Comparison of ENCODE assay signal across 1 cellular context in the genomic region with DNA sequence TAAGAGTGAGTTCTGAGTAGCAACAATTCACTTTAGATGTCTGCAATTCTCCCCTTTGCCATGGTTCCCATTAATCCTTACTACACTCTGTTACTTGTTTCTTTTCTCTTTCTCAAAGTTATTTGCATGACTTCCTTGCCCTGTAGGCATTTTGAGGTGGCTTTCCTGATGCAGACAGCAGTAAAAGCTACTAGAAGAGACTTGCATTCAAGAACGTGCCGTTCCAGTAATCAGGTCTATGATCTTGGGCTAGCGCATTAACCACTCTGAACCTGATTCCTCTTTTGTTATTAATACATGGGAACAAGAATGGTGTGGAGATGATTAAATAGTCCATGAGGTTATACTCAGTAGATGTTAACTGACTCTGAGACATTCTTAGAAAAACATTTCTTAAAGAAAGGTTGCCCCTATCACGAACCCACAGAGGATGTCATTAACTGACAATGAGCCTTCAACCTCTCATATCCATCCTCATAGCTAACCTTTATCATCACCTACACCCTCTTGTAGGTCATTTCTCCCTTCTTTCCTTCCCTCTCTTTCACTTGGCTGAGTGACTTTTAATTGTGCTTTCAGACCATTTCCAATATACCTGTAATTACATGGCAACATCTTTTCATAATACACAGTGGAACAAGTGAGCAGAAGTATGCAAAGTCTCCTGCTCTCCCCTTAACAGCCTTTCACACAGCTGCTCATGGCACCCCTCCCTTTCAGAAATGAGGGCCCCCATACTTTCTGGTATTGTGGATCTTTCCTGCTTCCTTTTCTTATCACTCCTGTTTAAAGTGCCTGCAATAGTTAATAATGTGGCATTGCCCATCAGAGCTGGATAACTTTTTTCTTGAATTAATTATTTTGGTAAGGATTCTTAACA.
TF ChIP-seq lines count a peak whose summit lies in the region.

No MANE protein-coding gene starts in this region.

TF ChIP-seq in K562, 482 proteins besides CTCF, POLR2A, EP300 and RAD21 (continued from another document):
- TF ChIP-seq SMARCA5 (IDR thresholded peaks at IDR 0.05), result no peak
